In the genomic region with DNA sequence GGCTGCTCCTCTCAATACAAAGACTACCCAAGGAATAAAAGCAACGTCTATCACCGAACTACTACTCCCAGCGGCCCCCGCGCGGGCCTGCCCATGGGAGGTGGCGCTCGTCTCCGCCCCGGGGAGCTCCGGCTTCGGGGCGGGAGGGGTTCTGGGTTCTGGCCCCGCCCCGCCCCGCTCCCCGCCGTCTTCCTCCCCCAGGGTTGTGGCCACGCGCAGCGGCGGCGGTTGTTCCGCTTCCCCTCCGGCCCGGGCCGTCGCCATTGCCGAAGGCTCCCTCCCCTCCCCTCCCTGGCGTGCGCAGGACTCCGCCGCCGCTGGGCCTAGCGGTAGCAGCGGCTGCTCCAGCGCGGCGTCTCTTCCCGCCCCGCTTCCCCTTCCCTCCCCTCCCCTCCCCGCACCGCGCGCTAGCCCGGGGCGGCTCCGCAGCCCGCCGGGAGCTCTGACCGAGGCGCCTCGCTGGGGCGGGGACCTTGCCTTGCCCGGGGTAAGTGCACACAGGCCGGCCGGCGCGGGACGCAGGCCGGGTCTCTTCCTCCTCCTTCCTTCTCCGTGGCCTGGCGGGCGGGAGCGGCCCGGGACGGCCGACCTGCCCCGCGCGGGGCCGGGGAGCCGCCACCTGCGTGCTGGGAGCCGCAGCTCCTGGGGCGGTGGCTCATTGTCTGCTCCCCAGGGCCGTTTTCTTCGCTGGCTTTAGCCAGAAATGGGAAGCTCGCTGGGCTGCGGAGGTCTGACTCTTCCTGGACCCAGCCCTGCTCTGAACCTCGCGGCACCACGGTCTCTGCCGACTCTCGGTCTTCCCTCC, we compare ENCODE assay signal across 8 cellular contexts. TPM values are rescaled to one million over a fixed set of nuclear protein-coding genes. Genes with fewer than 3 reads are reported as not detected.
A peak's percentile ranks its signal among the peaks of the same experiment; 100 is the strongest.
DNase-seq lines count a peak whose midpoint lies in the region; ATAC-seq and TF ChIP-seq lines count a peak whose summit lies in the region.

TSS of gene PAK2 (plus strand) at position 187 of the 805 bp plus-strand sequence. CDS start 42,790 bp downstream, outside the sequence.

- 0% methylated on average over 22 of the region's 85 CpGs for WGBS in mammary epithelial cell (ENCODE audit: low coverage, missing lambda C conversion rate)

- ATAC-seq in HG03175 (IDR thresholded peaks at IDR 0.05; ENCODE audit: unreplicated experiment) (peak; percentile 85), WTC11 (peak; percentile 93)

- TF ChIP-seq POLR2A in GM18951 (IDR thresholded peaks at IDR 0.05; ENCODE audit: extremely low read depth, insufficient read depth, insufficient read length): peak; percentile 80

- peak within 1 kb of the TSS; percentile 100 for H3K4me3 Mint-ChIP-seq in WTC11

- H3K27ac Mint-ChIP-seq in WTC11: peak within 1 kb of the TSS; percentile 100

- DNase-seq in AG04449 (ENCODE audit: low read depth, low spot score) (no peak), NCI-H345 (lab: John Stamatoyannopoulos, UW) (peak; percentile 95), WTC11 (ENCODE audit: low spot score) (peak; percentile 90), mammary epithelial cell (peak; percentile 88)

- peaks cover 2% of the 10 kb centered on the region; the same call in 1 of the 2 replicates for H3K36me3 Mint-ChIP-seq in WTC11

- CTCF ChIA-PET in AG04449 (lab: Yijun Ruan, JAX): interaction anchor here (1.1 to 1.5 kb wide), 3 partner anchors 9 to 239 kb away, joined by 3 to 4 read pairs (median 4); no protein-coding TSS in a partner anchor
- CTCF ChIA-PET in WTC11 (lab: Charles Lee): interaction anchor here (0.6 to 1.9 kb wide), 8 partner anchors 26 to 217 kb away, joined by 3 to 10 read pairs (median 4); partner anchors contain the start of gene NCBP2
- CTCF ChIA-PET in mammary epithelial cell (lab: Charles Lee; ENCODE audit: low non-redundant PET): interaction anchor here (0.5 to 0.7 kb wide), 2 partner anchors 102 to 290 kb away, joined by 3 read pairs; partner anchors contain the start of gene MELTF

- BruUV-seq in mammary epithelial cell (replicated peaks; lab: Mats Ljungman, UMichigan): no TSS peak

- in situ Hi-C loops in GM18951 (cut with MboI; ENCODE audit: low sequenced_read_pairs, unreplicated experiment) (no loop called here), mammary epithelial cell (cut with MboI; ENCODE audit: low sequenced_read_pairs in 2 of 2) (no loop called here)

- POLR2A ChIA-PET in AG04449 (lab: Yijun Ruan, JAX): interaction anchor here (0.7 to 1.9 kb wide), 3 partner anchors 28 to 328 kb away, joined by 3 to 9 read pairs (median 6); partner anchors contain the start of genes CEP19, NCBP2 and PIGX
- POLR2A ChIA-PET in WTC11 (lab: Charles Lee): interaction anchor here (0.5 to 1.8 kb wide), 9 partner anchors 18 to 171 kb away, joined by 3 to 10 read pairs (median 4); partner anchors contain the start of genes FBXO45, SENP5 and WDR53

- H3K4me1 ChIP-seq in mammary epithelial cell (ENCODE audit: insufficient read depth, low read length) (peaks cover 3% of the 10 kb centered on the region), skeletal muscle tissue (ENCODE audit: control insufficient read depth in 3 of 3, insufficient read depth in 3 of 3, low read length in 3 of 3) (peaks cover 8 to 11% (median 9%) of the 10 kb centered on the region in 3 donors)

- H3K9ac ChIP-seq in mammary epithelial cell (ENCODE audit: insufficient read depth, low read length) (peak within 1 kb of the TSS; percentile 97), skeletal muscle tissue (ENCODE audit: low read depth in 1 of 3, low read length in 3 of 3) (peak within 1 kb of the TSS; percentile 92 to 94 (median 94))

- H3K27me3 ChIP-seq in mammary epithelial cell (ENCODE audit: insufficient read depth, low read length) (no peaks in the 10 kb centered on the region), skeletal muscle tissue (ENCODE audit: control insufficient read depth in 3 of 3, insufficient read depth in 3 of 3, low read length in 3 of 3) (no peaks in the 10 kb centered on the region)

- TF ChIP-seq CTCF in AG04449 (IDR thresholded peaks at IDR 0.05; ENCODE audit: insufficient read depth, low read length, missing control alignments): no peak
- no peak for TF ChIP-seq CTCF in WTC11 (IDR thresholded peaks at IDR 0.05)
- TF ChIP-seq CTCF in mammary epithelial cell (conservative IDR thresholded peaks at IDR 0.05 in 1 of 2, IDR thresholded peaks at IDR 0.05 in 1 of 2; ENCODE audit: extremely low read depth in 1 of 2, insufficient read depth in 1 of 2, low read depth in 1 of 2, low read length in 2 of 2): no peak

- peaks cover 51% of the 10 kb centered on the region for H3K79me2 ChIP-seq in mammary epithelial cell (ENCODE audit: insufficient read depth, low read length)

- peaks cover 6% of the 10 kb centered on the region for H3K9me3 Mint-ChIP-seq in WTC11

- H3K4me2 ChIP-seq in mammary epithelial cell (ENCODE audit: insufficient read depth, low read depth, low read length): peak within 1 kb of the TSS; percentile 86

- H3K27me3 Mint-ChIP-seq in WTC11 (ENCODE audit: low read depth): no peaks in the 10 kb centered on the region

- peak within 1 kb of the TSS; percentile 97 for H3K27ac ChIP-seq in mammary epithelial cell (ENCODE audit: insufficient read depth, low read depth, low read length)
- H3K27ac ChIP-seq in skeletal muscle tissue (ENCODE audit: low read depth, low read length): peak within 1 kb of the TSS; percentile 95

- H3K4me3 ChIP-seq in AG04449 (ENCODE audit: low read depth, low read length): peak within 1 kb of the TSS; percentile 83
- H3K4me3 ChIP-seq in mammary epithelial cell (replicated peaks in 1 of 3; ENCODE audit: insufficient read depth in 1 of 3, low read depth in 2 of 3, low read length in 3 of 3): peak within 1 kb of the TSS; percentile 64 to 96 (median 76)
- H3K4me3 ChIP-seq in iPS-18c (ENCODE audit: insufficient read depth, low read depth, low read length): peak within 1 kb of the TSS; percentile 90
- H3K4me3 ChIP-seq in skeletal muscle tissue (ENCODE audit: low read length in 3 of 3): peak within 1 kb of the TSS; percentile 76 to 90 (median 79)

- H3K4me1 Mint-ChIP-seq in WTC11: peaks cover 28% of the 10 kb centered on the region

- peak within 1 kb of the TSS; percentile 77 for H2AFZ ChIP-seq in mammary epithelial cell (ENCODE audit: low read depth, low read length)

- dilution Hi-C loops in mammary epithelial cell (cut with HindIII; ENCODE audit: low sequenced_read_pairs): no loop called here

- H4K20me1 ChIP-seq in mammary epithelial cell (ENCODE audit: insufficient read depth, low read length): no peaks in the 10 kb centered on the region

- intact Hi-C loops in mammary epithelial cell (cut with micrococcal nuclease): loop anchor here (1.0 to 2.0 kb wide), 3 partner anchors 28 to 95 kb away; partner anchors contain the start of genes CEP19 and PIGX

- H3K9me3 ChIP-seq in mammary epithelial cell (replicated peaks; ENCODE audit: insufficient read depth, low read length) (no peaks in the 10 kb centered on the region), iPS-18c (ENCODE audit: control insufficient read depth, insufficient read depth, low read length) (no peaks in the 10 kb centered on the region), skeletal muscle tissue (ENCODE audit: control insufficient read depth in 3 of 3, low read length in 3 of 3) (no peaks in the 10 kb centered on the region)

- H3K36me3 ChIP-seq in mammary epithelial cell (ENCODE audit: insufficient read depth, low read length) (peaks cover 2% of the 10 kb centered on the region), skeletal muscle tissue (ENCODE audit: control insufficient read depth in 3 of 3, insufficient read depth in 3 of 3, low read length in 3 of 3) (no peaks in the 10 kb centered on the region)

TF ChIP-seq in WTC11, 78 proteins besides CTCF, POLR2A, EP300 and RAD21 (continues in another document):
- no peak for TF ChIP-seq OVOL2 (CRISPR knock-in tag; IDR thresholded peaks at IDR 0.05; ENCODE audit: borderline replicate concordance)
- TF ChIP-seq, protein P1, sequence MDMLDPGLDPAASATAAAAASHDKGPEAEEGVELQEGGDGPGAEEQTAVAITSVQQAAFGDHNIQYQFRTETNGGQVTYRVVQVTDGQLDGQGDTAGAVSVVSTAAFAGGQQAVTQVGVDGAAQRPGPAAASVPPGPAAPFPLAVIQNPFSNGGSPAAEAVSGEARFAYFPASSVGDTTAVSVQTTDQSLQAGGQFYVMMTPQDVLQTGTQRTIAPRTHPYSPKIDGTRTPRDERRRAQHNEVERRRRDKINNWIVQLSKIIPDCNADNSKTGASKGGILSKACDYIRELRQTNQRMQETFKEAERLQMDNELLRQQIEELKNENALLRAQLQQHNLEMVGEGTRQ (CRISPR knock-in tag; IDR thresholded peaks at IDR 0.05): peak; percentile 28; the same call in 1 of the 2 replicates
- TF ChIP-seq NFYB (CRISPR knock-in tag; conservative IDR thresholded peaks at IDR 0.05; ENCODE audit: low read depth): no peak
- 0 out of 2 replicates have a peak, but pooled peaks have one; percentile 44 for TF ChIP-seq ZNF232 (CRISPR knock-in tag; IDR thresholded peaks at IDR 0.05)
- no peak for TF ChIP-seq ZNF263 (CRISPR knock-in tag; IDR thresholded peaks at IDR 0.05; ENCODE audit: low read depth)
- TF ChIP-seq FOXK1 (CRISPR knock-in tag; IDR thresholded peaks at IDR 0.05): 0 out of 2 replicates have a peak, but pooled peaks have one; percentile 16
- no peak for TF ChIP-seq ATF3 (CRISPR knock-in tag; conservative IDR thresholded peaks at IDR 0.05)
- 0 out of 2 replicates have a peak, but pooled peaks have one; percentile 20 for TF ChIP-seq RELA (CRISPR knock-in tag; IDR thresholded peaks at IDR 0.05; ENCODE audit: borderline replicate concordance)
- no peak for TF ChIP-seq MLX (CRISPR knock-in tag; IDR thresholded peaks at IDR 0.05)
- TF ChIP-seq PRRX2 (CRISPR knock-in tag; IDR thresholded peaks at IDR 0.05): no peak
- TF ChIP-seq ZNF219 (CRISPR knock-in tag; IDR thresholded peaks at IDR 0.05; ENCODE audit: borderline replicate concordance): no peak

RNA-seq across cellular contexts. Expression of gene PAK2, which starts in this region (rescaled TPM):
- total RNA-seq in WTC11 (2021): 47.3 to 50.7 TPM (median 50.0 TPM) in 3 replicates
- total RNA-seq in mammary epithelial cell: 10 to 100 TPM; 29.5 to 83.7 TPM
- 35.7 TPM for polyA plus RNA-seq in mammary epithelial cell
- 122 TPM for polyA minus RNA-seq in mammary epithelial cell
- total RNA-seq in skeletal muscle tissue: 24.5 TPM
